ENCODE assay signal across 13 cellular contexts in genomic region chr6:106132153-106132698, GRCh38.
"Had no signal": no experiment of that assay in that cellular context is flagged by ENCODE, and none has a peak within 500 bp of the region (broad histone marks: within the 10 kb centered on the region; RNA-seq: fewer than 3 reads in every experiment).

No MANE protein-coding gene starts in this region.

- DNase-seq: Karpas-422, KG1, NCI-H1092 treated with DMSO at 0.1 percent for 48 hours, NCI-H1436, NCI-H187, NCI-H2029, NCI-H2081 treated with DMSO at 0.1 percent for 48 hours, NCI-H2171, NCI-H226, NCI-H510A, NCI-H524 treated with DMSO at 0.1 percent for 48 hours, NCI-H774, Right ventricle myocardium superior had no signal
